1 cellular context compared by ENCODE assay signal in genomic region chr6:37819802-37820712, GRCh38.
TF ChIP-seq lines count a peak whose summit lies in the region.

No MANE protein-coding gene starts in this region.

TF ChIP-seq in GM23338, 12 proteins besides CTCF, POLR2A, EP300 and RAD21:
- TF ChIP-seq REST (IDR thresholded peaks at IDR 0.05; ENCODE audit: unreplicated experiment): no peak
- TF ChIP-seq POLR2AphosphoS5 (IDR thresholded peaks at IDR 0.05; ENCODE audit: low read depth): peak; percentile 47
